ENCODE assay signal across 8 cellular contexts in the genomic region with DNA sequence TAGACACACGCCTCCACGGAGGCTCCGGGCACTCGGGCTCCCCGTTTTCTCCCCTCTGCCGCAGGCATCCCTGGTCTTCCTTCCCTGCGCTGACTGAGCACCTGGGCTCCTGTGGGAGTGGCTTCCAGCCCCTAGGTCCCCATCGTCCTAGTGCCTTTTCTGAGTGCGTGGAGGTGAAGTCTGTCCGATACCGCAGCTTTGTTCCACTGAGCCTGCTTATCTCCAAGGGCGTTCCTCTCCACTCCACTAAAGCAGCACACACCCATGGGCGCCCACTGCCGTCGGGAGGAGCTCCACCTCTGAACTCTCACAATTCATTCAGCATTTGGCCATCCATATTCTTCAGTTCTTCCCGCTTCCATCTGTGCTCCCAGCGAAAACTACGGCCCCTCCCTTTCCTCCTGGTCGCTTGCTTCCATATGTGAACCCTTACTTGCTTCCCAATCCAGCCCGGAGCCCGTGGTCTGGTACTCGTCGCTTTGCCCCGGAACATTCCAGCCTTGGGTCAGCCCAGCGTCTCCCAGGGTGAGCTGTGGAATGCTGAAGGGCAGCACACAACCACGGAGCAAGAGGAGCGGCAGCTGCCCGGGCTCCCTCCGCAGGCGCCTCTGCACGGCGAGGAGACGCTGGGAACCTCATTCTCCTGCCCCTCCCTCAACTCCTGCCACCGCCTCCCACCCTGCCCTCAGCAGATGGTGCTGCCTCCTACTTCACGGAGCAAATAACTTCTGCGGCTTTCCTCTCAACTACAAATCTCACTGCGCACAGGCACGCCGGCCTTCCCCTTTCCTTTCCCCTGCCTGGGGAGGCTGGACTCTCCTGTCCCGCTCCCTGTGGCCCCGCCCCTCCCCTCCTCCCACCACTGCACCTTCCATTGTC. TPM values are rescaled to one million over a fixed set of nuclear protein-coding genes. Genes with fewer than 3 reads are reported as not detected.
A peak's percentile ranks its signal among the peaks of the same experiment; 100 is the strongest.
DNase-seq lines count a peak whose midpoint lies in the region; ATAC-seq and TF ChIP-seq lines count a peak whose summit lies in the region.

No MANE protein-coding gene starts in this region.

- H3K9me3 ChIP-seq in CD4-positive, alpha-beta T cell (ENCODE audit: control insufficient read depth, low read length) = no peaks in the 10 kb centered on the region
- H3K9me3 ChIP-seq in breast epithelium (no peaks in the 10 kb centered on the region), sigmoid colon (no peaks in the 10 kb centered on the region)

- H3K36me3 Mint-ChIP-seq in CD4-positive, alpha-beta T cell (ENCODE audit: low read depth) = peaks cover 40% of the 10 kb centered on the region

- peak overlapping the region; percentile 75 for H3K27ac Mint-ChIP-seq in CD4-positive, alpha-beta T cell

- TF ChIP-seq EP300 in sigmoid colon (IDR thresholded peaks at IDR 0.05) = no peak

- H3K4me3 ChIP-seq in breast epithelium (peak overlapping the region; percentile 33 to 65 (median 50)), sigmoid colon (peak overlapping the region; percentile 16 to 53 (median 40))

- CTCF ChIA-PET in CD4-positive, alpha-beta T cell (lab: Charles Lee) = interaction anchor here (0.9 to 2.1 kb wide), 6 partner anchors 9 to 110 kb away, joined by 3 to 15 read pairs (median 4); no protein-coding TSS in a partner anchor

- peak; percentile 82 for ATAC-seq in CD4-positive, alpha-beta T cell (ENCODE audit: poor library complexity)
- ATAC-seq in GM21526 (IDR thresholded peaks at IDR 0.05; ENCODE audit: low FRiP score, unreplicated experiment) (no peak), HG03095 (IDR thresholded peaks at IDR 0.05; ENCODE audit: unreplicated experiment) (no peak)

- no peaks in the 10 kb centered on the region for H3K4me1 ChIP-seq in breast epithelium
- H3K4me1 ChIP-seq in sigmoid colon = peaks cover 0 to 26% (median 22%) of the 10 kb centered on the region in 4 donors

- peak; percentile 10 for TF ChIP-seq CTCF in CD4-positive, alpha-beta T cell (IDR thresholded peaks at IDR 0.05)
- TF ChIP-seq CTCF in breast epithelium (IDR thresholded peaks at IDR 0.05) (no peak), sigmoid colon (IDR thresholded peaks at IDR 0.05) (no peak)

- H3K27ac ChIP-seq in CD4-positive, alpha-beta T cell (ENCODE audit: low read depth, low read length) = peak overlapping the region; percentile 40
- H3K27ac ChIP-seq in breast epithelium (peak overlapping the region; percentile 50 to 52), sigmoid colon (peak overlapping the region; percentile 45 to 78 (median 62))

- TF ChIP-seq POLR2A in breast epithelium (IDR thresholded peaks at IDR 0.05) = no peak
- no peak for TF ChIP-seq POLR2A in sigmoid colon (IDR thresholded peaks at IDR 0.05)

- H3K36me3 ChIP-seq in breast epithelium (no peaks in the 10 kb centered on the region), sigmoid colon (peaks cover 0 to 21% (median 11%) of the 10 kb centered on the region in 4 donors)

- DNase-seq in CD4-positive, alpha-beta T cell = peak in 7 of 10 experiments; percentile 22 to 60 (median 42)
- peak in 74 of 76 experiments; percentile 27 to 88 (median 73) for DNase-seq in HUDEP-2 (lab: John Stamatoyannopoulos, UW; ENCODE audit: unreplicated experiment in 76 of 76)
- peak; percentile 31 for DNase-seq in T follicular helper cell (ENCODE audit: low read depth)
- peak; percentile 30 to 57 for DNase-seq in breast epithelium (ENCODE audit: low spot score in 2 of 2)
- peak; percentile 52 for DNase-seq in iPS-NIHi11 (ENCODE audit: low spot score)
- DNase-seq in sigmoid colon = no peak

- 1% methylated on average over 41 of the region's 41 CpGs for WGBS in sigmoid colon, 2 donors

- POLR2A ChIA-PET in CD4-positive, alpha-beta T cell (lab: Charles Lee) = interaction anchor here (0.5 to 3.4 kb wide), 11 partner anchors 10 to 132 kb away, joined by 3 to 28 read pairs (median 5); a partner anchor contains a TSS

- peak overlapping the region; percentile 92 for H3K4me3 Mint-ChIP-seq in CD4-positive, alpha-beta T cell

- H3K27me3 ChIP-seq in CD4-positive, alpha-beta T cell (ENCODE audit: control insufficient read depth, insufficient read depth, low read length) = no peaks in the 10 kb centered on the region
- H3K27me3 ChIP-seq in breast epithelium (no peaks in the 10 kb centered on the region), sigmoid colon (no peaks in the 10 kb centered on the region)

- intact Hi-C loops in CD4-positive, alpha-beta T cell (cut with DNase I, micrococcal nuclease) = loop anchor here (1.0 to 2.0 kb wide), 3 partner anchors 52 to 126 kb away; a partner anchor contains a TSS
- intact Hi-C loops in breast epithelium (cut with DNase I; ENCODE audit: low total_unique reads) (no loop called here), sigmoid colon (cut with DNase I) (no loop called here)

- no peaks in the 10 kb centered on the region for H3K27me3 Mint-ChIP-seq in CD4-positive, alpha-beta T cell

- peaks cover 54% of the 10 kb centered on the region for H3K4me1 Mint-ChIP-seq in CD4-positive, alpha-beta T cell (ENCODE audit: low read depth)

- H3K9me3 Mint-ChIP-seq in CD4-positive, alpha-beta T cell = no peaks in the 10 kb centered on the region

RNA-seq across cellular contexts. Expression of a gene that starts 27.5 kb away (rescaled TPM):
- 10 to 100 TPM; 72.7 to 80.7 TPM for total RNA-seq in CD4-positive, alpha-beta T cell
- total RNA-seq in breast epithelium (10 to 100 TPM; 34.5 to 64.8 (median 61.3) TPM), sigmoid colon (10 to 100 TPM; 53.1 to 64.3 (median 56.6) TPM)
- 10 to 100 TPM in 1 of 3 donors, 1 to 10 TPM in 1, under 1 TPM in 1; 0.92 to 17.7 (median 7.2) TPM for polyA plus RNA-seq in sigmoid colon

RNA-seq across cellular contexts. Expression of a gene that starts 31.9 kb away (rescaled TPM):
- total RNA-seq in CD4-positive, alpha-beta T cell = not detected
- total RNA-seq in breast epithelium = under 1 TPM in 1 of 3 donors, not detected in 2; 0.44 TPM
- total RNA-seq in sigmoid colon = not detected
- not detected for polyA plus RNA-seq in sigmoid colon

RNA-seq across cellular contexts. Expression of a gene that starts 52.3 kb away (rescaled TPM):
- 10 to 100 TPM; 31.7 to 35.0 TPM for total RNA-seq in CD4-positive, alpha-beta T cell
- 10 to 100 TPM; 23.6 to 26.8 (median 24.0) TPM for total RNA-seq in breast epithelium
- 10 to 100 TPM; 22.9 to 40.2 (median 36.6) TPM for total RNA-seq in sigmoid colon
- 10 to 100 TPM in 1 of 3 donors, 1 to 10 TPM in 2; 3.0 to 18.4 (median 7.6) TPM for polyA plus RNA-seq in sigmoid colon

Comparison
In these comparisons a context has a peak if more than half of its experiments do, and no peak if none do; other contexts are left out.
1. intact Hi-C loops: an anchor here in CD4-positive, alpha-beta T cell (1.0 to 2.0 kb wide); none called in breast epithelium and sigmoid colon.